27 cellular contexts compared by ENCODE assay signal in genomic region chr13:35349052-35349451, GRCh38.
DNase-seq lines count a peak whose midpoint lies in the region; ATAC-seq, FAIRE-seq and TF ChIP-seq lines count a peak whose summit lies in the region.
"Had no signal": no experiment of that assay in that cellular context is flagged by ENCODE, and none has a peak within 500 bp of the region (broad histone marks: within the 10 kb centered on the region; RNA-seq: fewer than 3 reads in every experiment).

No MANE protein-coding gene starts in this region.

- no peak for TF ChIP-seq POLR2A in HepG2 (IDR thresholded peaks at IDR 0.05; ENCODE audit: insufficient read depth in 1 of 2, low read depth in 2 of 2, low read length in 2 of 2)
- TF ChIP-seq POLR2A in right lobe of liver (IDR thresholded peaks at IDR 0.05) = no peak

- no peak for TF ChIP-seq EP300 in HepG2 (IDR thresholded peaks at IDR 0.05; ENCODE audit: low read depth in 2 of 2, low read length in 2 of 2)
- no peak for TF ChIP-seq EP300 in HepG2 (CRISPR knock-in tag; IDR thresholded peaks at IDR 0.05; ENCODE audit: borderline replicate concordance)

- BruUV-seq in HepG2 (replicated peaks; lab: Mats Ljungman, UMichigan) = no TSS peak

- no peak for TF ChIP-seq RAD21 in HepG2 (CRISPR knock-in tag; IDR thresholded peaks at IDR 0.05)

- in situ Hi-C loops in HepG2 (cut with HindIII; ENCODE audit: extremely low pct_ligation_motif_present, low pct_unique_long_range_greater_than_20kb) = no loop called here

- no peak overlapping the region for H2AFZ ChIP-seq in HepG2 (ENCODE audit: low read length)

- peaks cover 45% of the 10 kb centered on the region for H3K4me1 ChIP-seq in HepG2 (ENCODE audit: insufficient read depth, low read length)
- peaks cover 0 to 8% (median 0%) of the 10 kb centered on the region in 4 donors for H3K4me1 ChIP-seq in right lobe of liver
- H3K4me1 ChIP-seq in adipocyte (ENCODE audit: control insufficient read depth, insufficient read depth, low read length) = peaks cover 15% of the 10 kb centered on the region
- H3K4me1 ChIP-seq: pancreas, SJSA1 had no signal

- no peaks in the 10 kb centered on the region for H3K36me3 ChIP-seq in HepG2 (replicated peaks in 1 of 2; ENCODE audit: control insufficient read depth in 1 of 2, insufficient read depth in 2 of 2, low read length in 2 of 2)
- no peaks in the 10 kb centered on the region for H3K36me3 ChIP-seq in right lobe of liver
- H3K36me3 ChIP-seq in adipocyte (ENCODE audit: control insufficient read depth, insufficient read depth, low read length, severe bottlenecking) = no peaks in the 10 kb centered on the region
- H3K36me3 ChIP-seq: gastroesophageal sphincter, pancreas, SJSA1, WERI-Rb-1 had no signal

- no peak for DNase-seq in HepG2 (ENCODE audit: low spot score)
- no peak for DNase-seq in right lobe of liver
- DNase-seq in adipocyte (ENCODE audit: low read depth) = no peak
- no peak for DNase-seq in occipital lobe (lab: John Stamatoyannopoulos, UW)
- DNase-seq in GF-D8 (lab: John Stamatoyannopoulos, UW) = no peak
- no peak for DNase-seq in kidney tubule cell (ENCODE audit: low spot score)
- no peak for DNase-seq in NCI-H774 (lab: John Stamatoyannopoulos, UW)
- DNase-seq: activated CD4-positive, alpha-beta T cell treated with anti-CD3 and anti-CD28 coated beads for 48 hours; activated T-cell treated with anti-CD3 and anti-CD28 coated beads for 4 hours; COR-L47; GDM1; hypothalamus; left colon; MV-4-11; NCI-H146; NCI-H345; pancreas; RPMI8226; stimulated activated CD4-positive, alpha-beta T cell treated with anti-CD3 and anti-CD28 coated beads, Interleukin-1b, Interleukin-23, amount 100 ng/mL, for 48 hours; stimulated activated naive CD8-positive, alpha-beta T cell treated with anti-CD3 and anti-CD28 coated beads, Interleukin-15, amount 100 ng/mL, for 72 hours; T-cell; WERI-Rb-1 had no signal

- H3K27ac ChIP-seq in HepG2 (ENCODE audit: extremely low read length, insufficient read depth, low read length) = peak overlapping the region; percentile 74
- no peak overlapping the region for H3K27ac ChIP-seq in right lobe of liver
- H3K27ac ChIP-seq: C4-2B, gastroesophageal sphincter, pancreas, SJSA1, WERI-Rb-1 had no signal

- H3K9ac ChIP-seq in HepG2 (ENCODE audit: insufficient read depth, low read depth, low read length) (no peak overlapping the region), adipocyte (ENCODE audit: low read length) (peak overlapping the region; percentile 70)

- CTCF ChIA-PET in HepG2 (lab: Yijun Ruan, JAX; ENCODE audit: low intra/inter-chr PET ratio, low total read pairs) = no interaction called here

- no peaks in the 10 kb centered on the region for H3K9me3 ChIP-seq in HepG2 (ENCODE audit: low read length)
- no peaks in the 10 kb centered on the region for H3K9me3 ChIP-seq in right lobe of liver
- no peaks in the 10 kb centered on the region for H3K9me3 ChIP-seq in adipocyte (ENCODE audit: control insufficient read depth, low read length)
- H3K9me3 ChIP-seq: gastroesophageal sphincter, pancreas, SJSA1 had no signal

- ATAC-seq in HepG2 (no peak), right lobe of liver (no peak), HG03066 (IDR thresholded peaks at IDR 0.05; ENCODE audit: low read depth, unreplicated experiment) (peak; percentile 24)
- ATAC-seq: gastroesophageal sphincter; stimulated activated naive CD8-positive, alpha-beta T cell treated with anti-CD3 and anti-CD28 coated beads, Interleukin-15, amount 100 ng/mL, for 72 hours; T-cell had no signal

- no peaks in the 10 kb centered on the region for H3K79me2 ChIP-seq in HepG2 (ENCODE audit: insufficient read depth, low read length)

- FAIRE-seq in HepG2 (lab: Jason Lieb, UNC) = no peak
- FAIRE-seq: urothelium cell line had no signal

- TF ChIP-seq CTCF in HepG2 (CRISPR knock-in tag; IDR thresholded peaks at IDR 0.05) (no peak), right lobe of liver (IDR thresholded peaks at IDR 0.05) (no peak)

- no peaks in the 10 kb centered on the region for H4K20me1 ChIP-seq in HepG2 (ENCODE audit: insufficient read depth, low read length)

- WGBS in HepG2 (ENCODE audit: low lambda C conversion rate) = 88% methylated on average over 2 of the region's 2 CpGs
- WGBS in right lobe of liver (ENCODE audit: insufficient coverage, low coverage, low lambda C conversion rate, missing lambda C conversion rate) = 57% methylated on average over 2 of the region's 2 CpGs

- 0 out of 2 replicates have a peak overlapping the region, but pooled peaks have one; percentile 47 for H3K4me2 ChIP-seq in HepG2 (ENCODE audit: low read depth, low read length)

- no peak overlapping the region; a peak in 1 of 6 replicates for H3K4me3 ChIP-seq in HepG2 (replicated peaks in 1 of 3; ENCODE audit: insufficient read depth in 1 of 3, low read depth in 2 of 3, low read length in 3 of 3)
- no peak overlapping the region for H3K4me3 ChIP-seq in right lobe of liver
- peak overlapping the region; percentile 62 for H3K4me3 ChIP-seq in adipocyte (ENCODE audit: low read length)
- H3K4me3 ChIP-seq: gastroesophageal sphincter, pancreas, SJSA1 had no signal

- POLR2A ChIA-PET in HepG2 (lab: Yijun Ruan, JAX) = interaction anchor here (0.6 kb wide), 1 partner anchor 9 kb away, joined by 3 read pairs; no protein-coding TSS in a partner anchor

- intact Hi-C loops in HepG2 (cut with micrococcal nuclease; ENCODE audit: unreplicated experiment) = loop anchor here (5.0 kb wide), 1 partner anchor 67 kb away; no protein-coding TSS in a partner anchor
- intact Hi-C loops in right lobe of liver (cut with DNase I) = no loop called here

- H3K27me3 ChIP-seq in HepG2 (ENCODE audit: control insufficient read depth in 1 of 2, insufficient read depth in 2 of 2, low read length in 2 of 2) (no peaks in the 10 kb centered on the region), right lobe of liver (no peaks in the 10 kb centered on the region), adipocyte (replicated peaks; ENCODE audit: control insufficient read depth, insufficient read depth, low read length) (no peaks in the 10 kb centered on the region)
- H3K27me3 ChIP-seq: gastroesophageal sphincter, pancreas, SJSA1 had no signal

TF ChIP-seq in HepG2, 621 proteins besides CTCF, POLR2A, EP300 and RAD21 (continues in another document):
- TF ChIP-seq ZBED4 (CRISPR knock-in tag; IDR thresholded peaks at IDR 0.05; ENCODE audit: borderline replicate concordance) (no peak), ZBTB10 (CRISPR knock-in tag; IDR thresholded peaks at IDR 0.05; ENCODE audit: borderline replicate concordance) (no peak), SRSF1 (optimal IDR thresholded peaks at IDR 0.05; ENCODE audit: low read depth, low read length) (no peak), NKX3-1 (CRISPR knock-in tag; IDR thresholded peaks at IDR 0.05) (no peak), ZNF768 (CRISPR knock-in tag; IDR thresholded peaks at IDR 0.05) (no peak)
